Comparison of ENCODE assay signal across 1 cellular context in the genomic region with DNA sequence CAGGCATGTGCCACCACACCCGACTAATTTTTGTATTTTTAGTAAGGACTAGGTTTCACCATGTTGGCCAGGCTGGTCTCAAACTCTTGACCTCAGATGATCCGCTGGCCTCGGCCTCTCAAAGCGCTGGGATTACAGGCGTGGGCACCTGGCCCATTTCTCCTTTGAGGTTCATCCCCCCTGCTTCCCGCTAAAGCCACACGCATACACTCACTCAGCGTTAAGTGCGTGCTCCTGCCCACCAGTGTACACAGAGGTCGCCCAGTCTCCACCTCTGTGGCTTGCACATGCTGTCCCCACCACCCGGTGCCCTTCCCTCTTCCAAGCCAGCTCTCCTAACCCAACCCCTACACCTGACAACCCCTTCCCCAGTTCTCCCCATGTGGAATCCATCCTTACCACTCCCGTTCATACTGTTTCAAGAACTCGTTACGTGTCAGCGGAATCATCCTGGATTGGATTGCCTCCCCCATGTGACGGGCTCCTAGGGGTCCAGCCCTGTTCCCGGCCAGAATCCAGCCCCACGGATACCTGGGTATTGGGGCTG.
TF ChIP-seq lines count a peak whose summit lies in the region.

No MANE protein-coding gene starts in this region.

TF ChIP-seq in endothelial cell of umbilical vein, 7 proteins besides CTCF, POLR2A, EP300 and RAD21 (continued from another document):
- TF ChIP-seq MAX (IDR thresholded peaks at IDR 0.05; ENCODE audit: insufficient read depth, insufficient read length) (no peak), GATA2 (IDR thresholded peaks at IDR 0.05; ENCODE audit: insufficient read depth, insufficient read length, low read depth, low read length) (no peak), POLR2AphosphoS5 (IDR thresholded peaks at IDR 0.05; ENCODE audit: insufficient read depth, low read depth, low read length) (no peak), JUN (IDR thresholded peaks at IDR 0.05; ENCODE audit: borderline replicate concordance, insufficient read depth, insufficient read length, low read depth) (no peak), FOS (IDR thresholded peaks at IDR 0.05; ENCODE audit: borderline replicate concordance, insufficient read depth, low read length) (no peak)
